Comparison of ENCODE assay signal across 1 cellular context in genomic region chr2:118084483-118085089, GRCh38.
TF ChIP-seq lines count a peak whose summit lies in the region.

No MANE protein-coding gene starts in this region.

TF ChIP-seq in HepG2, 621 proteins besides CTCF, POLR2A, EP300 and RAD21 (continued from another document and continues in another):
- TF ChIP-seq KLF15 (CRISPR knock-in tag; IDR thresholded peaks at IDR 0.05; ENCODE audit: borderline replicate concordance) (no peak), DNMT1 (CRISPR knock-in tag; IDR thresholded peaks at IDR 0.05) (no peak), ZNF563 (CRISPR knock-in tag; IDR thresholded peaks at IDR 0.05) (no peak), SOX13 (IDR thresholded peaks at IDR 0.05) (no peak), SOX13 (CRISPR knock-in tag; conservative IDR thresholded peaks at IDR 0.05 in 1 of 2, IDR thresholded peaks at IDR 0.05 in 1 of 2) (peak in 1 of 2 experiments; percentile 39; a peak in 2 of 4 replicates), NFYB (CRISPR knock-in tag; IDR thresholded peaks at IDR 0.05) (no peak), ZNF232 (CRISPR knock-in tag; IDR thresholded peaks at IDR 0.05; ENCODE audit: borderline replicate concordance) (0 out of 2 replicates have a peak, but pooled peaks have one; percentile 47), ZNF460 (CRISPR knock-in tag; IDR thresholded peaks at IDR 0.05; ENCODE audit: borderline replicate concordance) (no peak), NR2F1 (CRISPR knock-in tag; IDR thresholded peaks at IDR 0.05) (no peak), TIGD3 (CRISPR knock-in tag; IDR thresholded peaks at IDR 0.05; ENCODE audit: borderline replicate concordance) (no peak), NR2C2 (CRISPR knock-in tag; IDR thresholded peaks at IDR 0.05; ENCODE audit: borderline replicate concordance) (no peak), ZNF574 (CRISPR knock-in tag; IDR thresholded peaks at IDR 0.05) (no peak), SMC3 (IDR thresholded peaks at IDR 0.05; ENCODE audit: low read length) (no peak), PRDM15 (CRISPR knock-in tag; IDR thresholded peaks at IDR 0.05) (no peak), ZNF850 (CRISPR knock-in tag; conservative IDR thresholded peaks at IDR 0.05) (no peak), ZNF441 (CRISPR knock-in tag; IDR thresholded peaks at IDR 0.05; ENCODE audit: borderline replicate concordance) (no peak), MED8 (CRISPR knock-in tag; IDR thresholded peaks at IDR 0.05; ENCODE audit: insufficient replicate concordance) (no peak), CCDC6 (CRISPR knock-in tag; IDR thresholded peaks at IDR 0.05) (no peak), TFDP2 (CRISPR knock-in tag; IDR thresholded peaks at IDR 0.05) (no peak), YY1 (IDR thresholded peaks at IDR 0.05; ENCODE audit: insufficient read depth, insufficient replicate concordance, low read depth, low read length) (no peak), CAMTA2 (CRISPR knock-in tag; IDR thresholded peaks at IDR 0.05; ENCODE audit: borderline replicate concordance) (no peak), MIER3 (CRISPR knock-in tag; IDR thresholded peaks at IDR 0.05; ENCODE audit: borderline replicate concordance) (peak; percentile 5; the same call in 1 of the 2 replicates), ZSCAN21 (CRISPR knock-in tag; IDR thresholded peaks at IDR 0.05; ENCODE audit: borderline replicate concordance) (no peak), NAIF1 (CRISPR knock-in tag; IDR thresholded peaks at IDR 0.05; ENCODE audit: borderline replicate concordance) (no peak; the same call in none of the 2 replicates), NPAS2 (CRISPR knock-in tag; IDR thresholded peaks at IDR 0.05; ENCODE audit: borderline replicate concordance) (no peak), ZNF549 (CRISPR knock-in tag; IDR thresholded peaks at IDR 0.05) (no peak), ZNF382 (CRISPR knock-in tag; IDR thresholded peaks at IDR 0.05; ENCODE audit: borderline replicate concordance) (no peak), ZNF136 (CRISPR knock-in tag; IDR thresholded peaks at IDR 0.05; ENCODE audit: low read depth) (no peak), ZNF101 (CRISPR knock-in tag; IDR thresholded peaks at IDR 0.05; ENCODE audit: borderline replicate concordance, low read depth) (no peak), ZBTB1 (CRISPR knock-in tag; IDR thresholded peaks at IDR 0.05; ENCODE audit: borderline replicate concordance) (no peak), ZNF746 (CRISPR knock-in tag; IDR thresholded peaks at IDR 0.05) (no peak), ZKSCAN8 (CRISPR knock-in tag; IDR thresholded peaks at IDR 0.05; ENCODE audit: borderline replicate concordance) (0 out of 2 replicates have a peak, but pooled peaks have one; percentile 30), FOSL2 (CRISPR knock-in tag; IDR thresholded peaks at IDR 0.05) (peak; percentile 69), ATF7 (IDR thresholded peaks at IDR 0.05) (no peak), ATF7 (CRISPR knock-in tag; IDR thresholded peaks at IDR 0.05) (no peak), ZNF569 (CRISPR knock-in tag; IDR thresholded peaks at IDR 0.05; ENCODE audit: borderline replicate concordance) (no peak), ZNF367 (CRISPR knock-in tag; IDR thresholded peaks at IDR 0.05; ENCODE audit: borderline replicate concordance) (no peak), KAT2B (IDR thresholded peaks at IDR 0.05; ENCODE audit: borderline replicate concordance, low read depth, low read length) (no peak), ELF1 (CRISPR knock-in tag; IDR thresholded peaks at IDR 0.05) (no peak), JUNB (CRISPR knock-in tag; IDR thresholded peaks at IDR 0.05; ENCODE audit: borderline replicate concordance) (no peak), THAP11 (CRISPR knock-in tag; IDR thresholded peaks at IDR 0.05) (no peak), CREB1 (IDR thresholded peaks at IDR 0.05) (no peak), CREB1 (CRISPR knock-in tag; IDR thresholded peaks at IDR 0.05) (peak; percentile 62), TRAFD1 (CRISPR knock-in tag; IDR thresholded peaks at IDR 0.05; ENCODE audit: borderline replicate concordance) (no peak)
- TF ChIP-seq, protein P1, sequence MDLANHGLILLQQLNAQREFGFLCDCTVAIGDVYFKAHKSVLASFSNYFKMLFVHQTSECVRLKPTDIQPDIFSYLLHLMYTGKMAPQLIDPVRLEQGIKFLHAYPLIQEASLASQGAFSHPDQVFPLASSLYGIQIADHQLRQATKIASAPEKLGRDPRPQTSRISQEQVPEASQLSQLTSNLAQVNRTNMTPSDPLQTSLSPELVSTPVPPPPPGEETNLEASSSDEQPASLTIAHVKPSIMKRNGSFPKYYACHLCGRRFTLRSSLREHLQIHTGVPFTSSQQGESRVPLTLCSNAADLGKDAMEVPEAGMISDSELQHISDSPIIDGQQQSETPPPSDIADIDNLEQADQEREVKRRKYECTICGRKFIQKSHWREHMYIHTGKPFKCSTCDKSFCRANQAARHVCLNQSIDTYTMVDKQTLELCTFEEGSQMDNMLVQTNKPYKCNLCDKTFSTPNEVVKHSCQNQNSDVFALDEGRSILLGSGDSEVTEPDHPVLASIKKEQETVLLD (CRISPR knock-in tag; IDR thresholded peaks at IDR 0.05; ENCODE audit: low read depth): no peak
- TF ChIP-seq, protein P2, sequence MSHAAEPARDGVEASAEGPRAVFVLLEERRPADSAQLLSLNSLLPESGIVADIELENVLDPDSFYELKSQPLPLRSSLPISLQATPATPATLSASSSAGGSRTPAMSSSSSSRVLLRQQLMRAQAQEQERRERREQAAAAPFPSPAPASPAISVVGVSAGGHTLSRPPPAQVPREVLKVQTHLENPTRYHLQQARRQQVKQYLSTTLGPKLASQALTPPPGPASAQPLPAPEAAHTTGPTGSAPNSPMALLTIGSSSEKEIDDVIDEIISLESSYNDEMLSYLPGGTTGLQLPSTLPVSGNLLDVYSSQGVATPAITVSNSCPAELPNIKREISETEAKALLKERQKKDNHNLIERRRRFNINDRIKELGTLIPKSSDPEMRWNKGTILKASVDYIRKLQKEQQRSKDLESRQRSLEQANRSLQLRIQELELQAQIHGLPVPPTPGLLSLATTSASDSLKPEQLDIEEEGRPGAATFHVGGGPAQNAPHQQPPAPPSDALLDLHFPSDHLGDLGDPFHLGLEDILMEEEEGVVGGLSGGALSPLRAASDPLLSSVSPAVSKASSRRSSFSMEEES (CRISPR knock-in tag; IDR thresholded peaks at IDR 0.05): no peak
- TF ChIP-seq, protein P3, sequence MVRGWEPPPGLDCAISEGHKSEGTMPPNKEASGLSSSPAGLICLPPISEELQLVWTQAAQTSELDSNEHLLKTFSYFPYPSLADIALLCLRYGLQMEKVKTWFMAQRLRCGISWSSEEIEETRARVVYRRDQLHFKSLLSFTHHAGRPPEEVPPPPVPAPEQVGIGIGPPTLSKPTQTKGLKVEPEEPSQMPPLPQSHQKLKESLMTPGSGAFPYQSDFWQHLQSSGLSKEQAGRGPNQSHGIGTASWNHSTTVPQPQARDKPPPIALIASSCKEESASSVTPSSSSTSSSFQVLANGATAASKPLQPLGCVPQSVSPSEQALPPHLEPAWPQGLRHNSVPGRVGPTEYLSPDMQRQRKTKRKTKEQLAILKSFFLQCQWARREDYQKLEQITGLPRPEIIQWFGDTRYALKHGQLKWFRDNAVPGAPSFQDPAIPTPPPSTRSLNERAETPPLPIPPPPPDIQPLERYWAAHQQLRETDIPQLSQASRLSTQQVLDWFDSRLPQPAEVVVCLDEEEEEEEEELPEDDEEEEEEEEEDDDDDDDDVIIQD (CRISPR knock-in tag; IDR thresholded peaks at IDR 0.05; ENCODE audit: low read depth): no peak; the same call in 1 of the 2 replicates
- TF ChIP-seq, protein P4, sequence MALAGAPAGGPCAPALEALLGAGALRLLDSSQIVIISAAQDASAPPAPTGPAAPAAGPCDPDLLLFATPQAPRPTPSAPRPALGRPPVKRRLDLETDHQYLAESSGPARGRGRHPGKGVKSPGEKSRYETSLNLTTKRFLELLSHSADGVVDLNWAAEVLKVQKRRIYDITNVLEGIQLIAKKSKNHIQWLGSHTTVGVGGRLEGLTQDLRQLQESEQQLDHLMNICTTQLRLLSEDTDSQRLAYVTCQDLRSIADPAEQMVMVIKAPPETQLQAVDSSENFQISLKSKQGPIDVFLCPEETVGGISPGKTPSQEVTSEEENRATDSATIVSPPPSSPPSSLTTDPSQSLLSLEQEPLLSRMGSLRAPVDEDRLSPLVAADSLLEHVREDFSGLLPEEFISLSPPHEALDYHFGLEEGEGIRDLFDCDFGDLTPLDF (CRISPR knock-in tag; IDR thresholded peaks at IDR 0.05): no peak
- TF ChIP-seq, protein P5, sequence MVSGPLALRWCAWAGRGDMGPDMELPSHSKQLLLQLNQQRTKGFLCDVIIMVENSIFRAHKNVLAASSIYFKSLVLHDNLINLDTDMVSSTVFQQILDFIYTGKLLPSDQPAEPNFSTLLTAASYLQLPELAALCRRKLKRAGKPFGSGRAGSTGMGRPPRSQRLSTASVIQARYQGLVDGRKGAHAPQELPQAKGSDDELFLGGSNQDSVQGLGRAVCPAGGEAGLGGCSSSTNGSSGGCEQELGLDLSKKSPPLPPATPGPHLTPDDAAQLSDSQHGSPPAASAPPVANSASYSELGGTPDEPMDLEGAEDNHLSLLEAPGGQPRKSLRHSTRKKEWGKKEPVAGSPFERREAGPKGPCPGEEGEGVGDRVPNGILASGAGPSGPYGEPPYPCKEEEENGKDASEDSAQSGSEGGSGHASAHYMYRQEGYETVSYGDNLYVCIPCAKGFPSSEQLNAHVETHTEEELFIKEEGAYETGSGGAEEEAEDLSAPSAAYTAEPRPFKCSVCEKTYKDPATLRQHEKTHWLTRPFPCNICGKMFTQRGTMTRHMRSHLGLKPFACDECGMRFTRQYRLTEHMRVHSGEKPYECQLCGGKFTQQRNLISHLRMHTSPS (CRISPR knock-in tag; IDR thresholded peaks at IDR 0.05; ENCODE audit: low read depth): no peak
